In the genomic region with DNA sequence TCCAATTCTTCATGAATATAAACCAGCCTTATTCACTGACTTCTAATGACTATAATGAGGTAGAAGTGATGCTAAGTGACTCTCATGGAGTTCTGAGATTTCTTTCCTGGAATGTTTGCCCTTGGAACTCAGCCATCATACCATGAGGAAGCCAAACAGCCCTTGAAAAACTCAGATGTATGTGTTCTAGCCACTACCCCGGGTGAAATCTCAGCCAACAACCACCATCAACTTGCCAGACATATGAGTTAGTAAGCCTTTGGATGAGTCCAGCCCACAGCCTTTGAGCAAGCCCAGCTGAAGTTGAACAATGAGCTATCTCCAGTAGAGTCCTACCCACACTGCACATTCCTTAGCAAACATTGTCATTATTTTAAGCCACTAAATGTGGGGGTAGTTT, we compare ENCODE assay signal across 22 cellular contexts.
DNase-seq lines count a peak whose midpoint lies in the region; ATAC-seq, FAIRE-seq and TF ChIP-seq lines count a peak whose summit lies in the region.
"Had no signal": no experiment of that assay in that cellular context is flagged by ENCODE, and none has a peak within 500 bp of the region (broad histone marks: within the 10 kb centered on the region; RNA-seq: fewer than 3 reads in every experiment).

No MANE protein-coding gene starts in this region.

- H3K4me3 ChIP-seq in astrocyte (ENCODE audit: insufficient read depth, low read depth, low read length), result no peak overlapping the region
- no peak overlapping the region for H3K4me3 ChIP-seq in adrenal gland
- H3K4me3 ChIP-seq: A549, right atrium auricular region had no signal

- peak overlapping the region; percentile 0 for H2AFZ ChIP-seq in astrocyte (ENCODE audit: low read depth, low read length)

- ATAC-seq in activated CD4-positive, alpha-beta T cell treated with anti-CD3 and anti-CD28 coated beads for 36 hours, result no peak
- ATAC-seq: A549; CD8-positive, alpha-beta T cell had no signal

- FAIRE-seq in astrocyte (lab: Jason Lieb, UNC), result peak; percentile 97
- FAIRE-seq: A549 had no signal

- no peaks in the 10 kb centered on the region for H3K36me3 ChIP-seq in astrocyte (ENCODE audit: insufficient read depth, low read length)
- no peaks in the 10 kb centered on the region for H3K36me3 ChIP-seq in adrenal gland (replicated peaks in 1 of 2)
- H3K36me3 ChIP-seq: right atrium auricular region had no signal

- no peaks in the 10 kb centered on the region for H3K9me3 Mint-ChIP-seq in astrocyte (ENCODE audit: unreplicated experiment)
- no peaks in the 10 kb centered on the region for H3K9me3 Mint-ChIP-seq in activated CD4-positive, alpha-beta T cell treated with anti-CD3 and anti-CD28 coated beads for 36 hours (ENCODE audit: low read depth)
- H3K9me3 Mint-ChIP-seq: CD8-positive, alpha-beta T cell had no signal

- TF ChIP-seq POLR2A in adrenal gland (IDR thresholded peaks at IDR 0.05), result no peak

- H3K9me3 ChIP-seq in astrocyte (ENCODE audit: insufficient read depth, low read depth, low read length) (no peaks in the 10 kb centered on the region), adrenal gland (replicated peaks in 1 of 3) (no peaks in the 10 kb centered on the region)
- H3K9me3 ChIP-seq: A549, right atrium auricular region had no signal

- H3K27me3 ChIP-seq in astrocyte (ENCODE audit: insufficient read depth, low read length) (no peaks in the 10 kb centered on the region), adrenal gland (no peaks in the 10 kb centered on the region)
- H3K27me3 ChIP-seq: right atrium auricular region had no signal

- CTCF ChIA-PET in activated CD4-positive, alpha-beta T cell treated with anti-CD3 and anti-CD28 coated beads for 36 hours (lab: Charles Lee), result interaction anchor here (0.7 kb wide), 1 partner anchor 1738 kb away, joined by 3 read pairs; no protein-coding TSS in a partner anchor

- intact Hi-C loops in adrenal gland (cut with DNase I), result no loop called here
- intact Hi-C loops in activated CD4-positive, alpha-beta T cell treated with anti-CD3 and anti-CD28 coated beads for 36 hours (cut with DNase I, micrococcal nuclease), result no loop called here

- 38 to 58% (median 46%) methylated on average over 1 of the region's 1 CpG for WGBS in adrenal gland, 4 donors

- DNase-seq in AG08395 (ENCODE audit: low spot score), result peak; percentile 84
- DNase-seq in H4 (ENCODE audit: low spot score), result peak; percentile 5
- DNase-seq in astrocyte (ENCODE audit: low read depth), result peak; percentile 93
- peak; percentile 56 for DNase-seq in iris pigment epithelial cell (ENCODE audit: low read depth)
- no peak for DNase-seq in hepatic stellate cell (ENCODE audit: low spot score)
- no peak for DNase-seq in adrenal gland
- DNase-seq in mucosa of gallbladder (ENCODE audit: low spot score), result no peak
- DNase-seq in activated CD4-positive, alpha-beta T cell treated with anti-CD3 and anti-CD28 coated beads for 36 hours, result no peak
- DNase-seq: activated CD4-positive, alpha-beta T cell treated with anti-CD3 and anti-CD28 coated beads for 1 hour; amniotic stem cell; CD8-positive, alpha-beta T cell; cerebellar nuclear complex; DMS79 treated with DMSO at 0.1 percent for 48 hours; effector memory CD4-positive, alpha-beta T cell; Kasumi-1; NCI-H1417 treated with DMSO at 0.1 percent for 48 hours; nucleus accumbens; stimulated activated naive CD4-positive, alpha-beta T cell treated with Interleukin-2 at 50 U/mL for 16 hours; T1000; trophoblast cell had no signal

- TF ChIP-seq CTCF in astrocyte (IDR thresholded peaks at IDR 0.05; ENCODE audit: insufficient read depth, low read depth, low read length) (no peak), adrenal gland (IDR thresholded peaks at IDR 0.05) (no peak)

- no peaks in the 10 kb centered on the region for H3K27me3 Mint-ChIP-seq in astrocyte (ENCODE audit: low read depth, unreplicated experiment)
- no peaks in the 10 kb centered on the region for H3K27me3 Mint-ChIP-seq in activated CD4-positive, alpha-beta T cell treated with anti-CD3 and anti-CD28 coated beads for 36 hours

- H3K27ac ChIP-seq in astrocyte (ENCODE audit: low read depth, low read length) (no peak overlapping the region), adrenal gland (no peak overlapping the region)
- H3K27ac ChIP-seq: A549, right atrium auricular region had no signal

- H3K79me2 ChIP-seq in astrocyte (ENCODE audit: insufficient read depth, low read length), result no peaks in the 10 kb centered on the region

- peaks cover 5% of the 10 kb centered on the region for H3K4me1 ChIP-seq in astrocyte (ENCODE audit: insufficient read depth, low read length)
- no peaks in the 10 kb centered on the region for H3K4me1 ChIP-seq in adrenal gland (replicated peaks in 1 of 2)
- H3K4me1 ChIP-seq: A549, right atrium auricular region had no signal

- POLR2A ChIA-PET in activated CD4-positive, alpha-beta T cell treated with anti-CD3 and anti-CD28 coated beads for 36 hours (lab: Charles Lee), result no interaction called here

- no peaks in the 10 kb centered on the region for H3K36me3 Mint-ChIP-seq in astrocyte (ENCODE audit: low read depth, unreplicated experiment)
- H3K36me3 Mint-ChIP-seq in activated CD4-positive, alpha-beta T cell treated with anti-CD3 and anti-CD28 coated beads for 36 hours (ENCODE audit: low read depth), result no peaks in the 10 kb centered on the region
- H3K36me3 Mint-ChIP-seq: CD8-positive, alpha-beta T cell had no signal

- no peak overlapping the region for H3K27ac Mint-ChIP-seq in astrocyte (ENCODE audit: unreplicated experiment)
- H3K27ac Mint-ChIP-seq in activated CD4-positive, alpha-beta T cell treated with anti-CD3 and anti-CD28 coated beads for 36 hours, result no peak overlapping the region
- H3K27ac Mint-ChIP-seq: CD8-positive, alpha-beta T cell had no signal

- no peak overlapping the region for H3K4me2 ChIP-seq in astrocyte (ENCODE audit: low read length)
- H3K4me2 ChIP-seq: A549 had no signal

- H3K4me3 Mint-ChIP-seq in astrocyte (ENCODE audit: unreplicated experiment), result no peak overlapping the region
- H3K4me3 Mint-ChIP-seq in activated CD4-positive, alpha-beta T cell treated with anti-CD3 and anti-CD28 coated beads for 36 hours, result no peak overlapping the region
- H3K4me3 Mint-ChIP-seq: CD8-positive, alpha-beta T cell had no signal

- H4K20me1 ChIP-seq in astrocyte (ENCODE audit: insufficient read depth, low read length), result no peaks in the 10 kb centered on the region

- H3K4me1 Mint-ChIP-seq in astrocyte (ENCODE audit: low read depth, unreplicated experiment), result peaks cover 21% of the 10 kb centered on the region
- no peaks in the 10 kb centered on the region for H3K4me1 Mint-ChIP-seq in activated CD4-positive, alpha-beta T cell treated with anti-CD3 and anti-CD28 coated beads for 36 hours

- H3K9ac ChIP-seq in astrocyte (ENCODE audit: low read length), result no peak overlapping the region

Comparison
In these comparisons a context has a peak if more than half of its experiments do, and no peak if none do; other contexts are left out.
1. DNase-seq: peak in AG08395 (single experiment), H4 (single experiment), astrocyte (single experiment) and iris pigment epithelial cell (single experiment); none in hepatic stellate cell (single experiment), adrenal gland (0 of 7), mucosa of gallbladder (single experiment) and activated CD4-positive, alpha-beta T cell treated with anti-CD3 and anti-CD28 coated beads for 36 hours (single experiment).